Comparison of ENCODE assay signal across 8 cellular contexts in the genomic region with DNA sequence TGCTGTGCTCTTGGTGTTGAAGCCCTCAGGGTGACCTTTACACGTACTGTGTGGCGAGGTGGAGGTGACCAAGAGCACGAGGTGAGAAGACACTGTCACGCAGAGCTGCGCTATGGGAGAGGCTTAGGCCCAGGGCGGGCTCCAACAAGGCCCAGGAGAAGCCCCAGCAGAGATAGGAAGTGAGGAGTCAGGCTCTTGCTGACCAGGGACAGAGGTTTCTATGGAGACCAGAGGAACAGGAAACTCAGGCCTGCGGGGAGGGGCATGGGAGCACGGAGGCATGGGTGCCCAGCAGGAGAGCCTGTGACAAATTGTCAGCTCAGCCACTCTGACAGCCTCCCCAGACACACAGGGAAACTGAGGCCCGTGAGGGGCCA. TPM values are rescaled to one million over a fixed set of nuclear protein-coding genes. Genes with fewer than 3 reads are reported as not detected.
DNase-seq lines count a peak whose midpoint lies in the region; ATAC-seq and TF ChIP-seq lines count a peak whose summit lies in the region.

No MANE protein-coding gene starts in this region.

- peak overlapping the region; percentile 98 for H2AK5ac ChIP-seq in IMR-90 (ENCODE audit: low read depth, low read length)

- H3K56ac ChIP-seq in IMR-90 (ENCODE audit: extremely low read depth, insufficient read depth, low read length), result no peak overlapping the region

- peak overlapping the region; percentile 96 for H3K27ac Mint-ChIP-seq in stimulated activated effector memory CD8-positive, alpha-beta T cell treated with anti-CD3 and anti-CD28 coated beads, Interleukin-12 subunit alpha, Interleukin-12 subunit beta, amount 100 ng/mL, for 72 hours

- POLR2A ChIA-PET in IMR-90 (lab: Charles Lee; ENCODE audit: unreplicated experiment), result interaction anchor here (0.5 kb wide), 1 partner anchor 11 kb away, joined by 9 read pairs; no protein-coding TSS in a partner anchor

- peaks cover 53% of the 10 kb centered on the region for H3K4me1 Mint-ChIP-seq in stimulated activated effector memory CD8-positive, alpha-beta T cell treated with anti-CD3 and anti-CD28 coated beads, Interleukin-12 subunit alpha, Interleukin-12 subunit beta, amount 100 ng/mL, for 72 hours

- peak overlapping the region; percentile 10 for H2BK120ac ChIP-seq in IMR-90 (ENCODE audit: low read depth, low read length)

- no peaks in the 10 kb centered on the region for H3K27me3 ChIP-seq in IMR-90 (ENCODE audit: control insufficient read depth, insufficient read depth, low read length)

- H3K4me1 ChIP-seq in IMR-90 (ENCODE audit: control insufficient read depth, insufficient read depth, low read length), result peaks cover 37% of the 10 kb centered on the region

- DNase-seq in ACHN (peak; percentile 45), IMR-90 (peak; percentile 67), amniotic epithelial cell (ENCODE audit: low read depth) (peak; percentile 64), hypothalamus (lab: John Stamatoyannopoulos, UW) (peak in 33 of 51 donors; percentile 22 to 73 (median 51)), D341Med (ENCODE audit: low spot score) (no peak)
- DNase-seq in stimulated activated effector memory CD8-positive, alpha-beta T cell treated with anti-CD3 and anti-CD28 coated beads, Interleukin-12 subunit alpha, Interleukin-12 subunit beta, amount 100 ng/mL, for 72 hours (ENCODE audit: low spot score in 2 of 2), result no peak

- H4K5ac ChIP-seq in IMR-90 (ENCODE audit: low read depth, low read length), result peak overlapping the region; percentile 85

- H4K8ac ChIP-seq in IMR-90 (ENCODE audit: low read depth in 2 of 2, low read length in 2 of 2), result peak overlapping the region in 1 of 2 experiments; percentile 93; a peak in 2 of 4 replicates

- H3K18ac ChIP-seq in IMR-90 (ENCODE audit: low read depth, low read length), result peak overlapping the region; percentile 79

- no peak for TF ChIP-seq CTCF in IMR-90 (conservative IDR thresholded peaks at IDR 0.05; ENCODE audit: low read depth, low read length)

- H2BK5ac ChIP-seq in IMR-90 (ENCODE audit: low read depth, low read length, poor library complexity, severe bottlenecking), result peak overlapping the region; percentile 67

- CTCF ChIA-PET in IMR-90 (lab: Yijun Ruan, JAX), result no interaction called here

- 68% methylated on average over 7 of the region's 9 CpGs; no CpG with 5 or more reads in 1 of the 2 experiments for WGBS in IMR-90 (ENCODE audit: extremely low coverage in 2 of 2, insufficient read length in 1 of 2), 2 experiments

- peak overlapping the region; percentile 73 for H2AK9ac ChIP-seq in IMR-90 (replicated peaks; ENCODE audit: low read depth, low read length, poor library complexity)

- peak overlapping the region; percentile 78 for H2AFZ ChIP-seq in IMR-90 (replicated peaks; ENCODE audit: low read length, poor library complexity)

- no peaks in the 10 kb centered on the region for H3K36me3 ChIP-seq in IMR-90 (ENCODE audit: control insufficient read depth, insufficient read depth, low read length)

- TF ChIP-seq POLR2A in IMR-90 (IDR thresholded peaks at IDR 0.05; ENCODE audit: low read depth, low read length), result no peak

- H3K9ac ChIP-seq in IMR-90 (ENCODE audit: low read depth, low read length), result peak overlapping the region; percentile 49; the same call in 1 of the 2 replicates

- peak overlapping the region; percentile 80 for H3K4ac ChIP-seq in IMR-90 (ENCODE audit: low read depth, low read length)

- H4K91ac ChIP-seq in IMR-90 (ENCODE audit: insufficient read depth, low read depth, low read length), result peak overlapping the region; percentile 70; the same call in 1 of the 2 replicates

- peak overlapping the region; percentile 28; the same call in 1 of the 2 replicates for H3K23ac ChIP-seq in IMR-90 (ENCODE audit: low read depth, low read length)

- H3K9me3 Mint-ChIP-seq in stimulated activated effector memory CD8-positive, alpha-beta T cell treated with anti-CD3 and anti-CD28 coated beads, Interleukin-12 subunit alpha, Interleukin-12 subunit beta, amount 100 ng/mL, for 72 hours, result no peaks in the 10 kb centered on the region

- H3K9me1 ChIP-seq in IMR-90 (ENCODE audit: insufficient read depth, low read length), result peaks cover 5% of the 10 kb centered on the region; the same call in 1 of the 2 replicates

- intact Hi-C loops in IMR-90 (cut with micrococcal nuclease), result no loop called here

- peak overlapping the region; percentile 34; the same call in 1 of the 2 replicates for H3K14ac ChIP-seq in IMR-90 (replicated peaks; ENCODE audit: low read depth, low read length)

- no peak overlapping the region for H3K4me2 ChIP-seq in IMR-90 (ENCODE audit: low read depth, low read length)

- peak overlapping the region; percentile 80 for H3K4me3 Mint-ChIP-seq in stimulated activated effector memory CD8-positive, alpha-beta T cell treated with anti-CD3 and anti-CD28 coated beads, Interleukin-12 subunit alpha, Interleukin-12 subunit beta, amount 100 ng/mL, for 72 hours

- in situ Hi-C loops in ACHN (cut with HindIII; ENCODE audit: low pct_ligation_motif_present, low pct_unique_long_range_greater_than_20kb, low sequenced_read_pairs), result no loop called here
- in situ Hi-C loops in IMR-90 (cut with MboI; ENCODE audit: low sequenced_read_pairs), result no loop called here

- peak overlapping the region; percentile 41 for H3K27ac ChIP-seq in IMR-90 (ENCODE audit: insufficient read depth, low read length)

- no TSS peak for BruUV-seq in IMR-90 (replicated peaks; lab: Mats Ljungman, UMichigan)

- H4K20me1 ChIP-seq in IMR-90 (ENCODE audit: insufficient read depth, low read length), result peaks cover 26% of the 10 kb centered on the region

- peaks cover 34 to 61% of the 10 kb centered on the region in 2 experiments for H3K79me1 ChIP-seq in IMR-90 (ENCODE audit: low read depth in 1 of 2, low read length in 2 of 2)

- H3K4me3 ChIP-seq in IMR-90 (ENCODE audit: insufficient read depth, low read depth, low read length), result no peak overlapping the region

- ATAC-seq in IMR-90 (ENCODE audit: low read depth) (peak; percentile 36), GM21723 (IDR thresholded peaks at IDR 0.05; ENCODE audit: unreplicated experiment) (no peak), HG03196 (IDR thresholded peaks at IDR 0.05; ENCODE audit: unreplicated experiment) (no peak)
- ATAC-seq in stimulated activated effector memory CD8-positive, alpha-beta T cell treated with anti-CD3 and anti-CD28 coated beads, Interleukin-12 subunit alpha, Interleukin-12 subunit beta, amount 100 ng/mL, for 72 hours, result no peak

- peak overlapping the region; percentile 58; the same call in 1 of the 3 replicates for H2BK15ac ChIP-seq in IMR-90 (ENCODE audit: low read depth, low read length)

- peaks cover 11% of the 10 kb centered on the region for H3K36me3 Mint-ChIP-seq in stimulated activated effector memory CD8-positive, alpha-beta T cell treated with anti-CD3 and anti-CD28 coated beads, Interleukin-12 subunit alpha, Interleukin-12 subunit beta, amount 100 ng/mL, for 72 hours

- no peaks in the 10 kb centered on the region for H3K9me3 ChIP-seq in IMR-90 (ENCODE audit: control insufficient read depth, insufficient read depth, low read length)

- no peak overlapping the region for H2BK20ac ChIP-seq in IMR-90 (ENCODE audit: low read depth, low read length)

- dilution Hi-C loops in IMR-90 (cut with HindIII; ENCODE audit: low sequenced_read_pairs, unreplicated experiment), result no loop called here

- no peak for TF ChIP-seq RAD21 in IMR-90 (IDR thresholded peaks at IDR 0.05; ENCODE audit: low read length)

TF ChIP-seq in IMR-90, 13 proteins besides CTCF, POLR2A, EP300 and RAD21:
- TF ChIP-seq MXI1 (IDR thresholded peaks at IDR 0.05; ENCODE audit: borderline replicate concordance, low read depth, low read length), result peak; percentile 67; the same call in 1 of the 2 replicates
- peak; percentile 64; the same call in 1 of the 2 replicates for TF ChIP-seq MAZ (IDR thresholded peaks at IDR 0.05; ENCODE audit: borderline replicate concordance, low read depth, low read length)
- no peak for TF ChIP-seq SMC3 (IDR thresholded peaks at IDR 0.05; ENCODE audit: low read depth, low read length)

RNA-seq across cellular contexts. Expression of gene DGKZ, which starts 15.8 kb away (rescaled TPM):
- 43.0 and 46.8 TPM in 2 replicates for total RNA-seq in IMR-90 (2012; rRNA removed)
- polyA plus RNA-seq in IMR-90 (2012; rRNA removed), result 62.0 and 68.0 TPM in 2 replicates
- polyA plus RNA-seq in IMR-90 (2012; cell fraction: cytosol; rRNA removed), result 52.8 and 75.7 TPM in 2 replicates
- 126 and 364 TPM in 2 replicates for polyA plus RNA-seq in IMR-90 (2012; cell fraction: nucleus; rRNA removed; ENCODE audit: low replicate concordance)

RNA-seq across cellular contexts. Expression of gene MDK, which starts 18.4 kb away (rescaled TPM):
- 23.1 and 25.8 TPM in 2 replicates for total RNA-seq in IMR-90 (2012; rRNA removed)
- polyA plus RNA-seq in IMR-90 (2012; rRNA removed), result 377 and 389 TPM in 2 replicates
- polyA plus RNA-seq in IMR-90 (2012; cell fraction: cytosol; rRNA removed), result 720 and 780 TPM in 2 replicates
- polyA plus RNA-seq in IMR-90 (2012; cell fraction: nucleus; rRNA removed; ENCODE audit: low replicate concordance), result 135 and 153 TPM in 2 replicates

RNA-seq across cellular contexts. Expression of gene CHRM4, which starts 28.6 kb away (rescaled TPM):
- 0.18 and 0.28 TPM in 2 replicates for total RNA-seq in IMR-90 (2012; rRNA removed)
- 0.09 and 0.19 TPM in 2 replicates for polyA plus RNA-seq in IMR-90 (2012; rRNA removed)
- polyA plus RNA-seq in IMR-90 (2012; cell fraction: cytosol; rRNA removed), result 0.16 and 0.19 TPM in 2 replicates
- 0.49 and 1.0 TPM in 2 replicates for polyA plus RNA-seq in IMR-90 (2012; cell fraction: nucleus; rRNA removed; ENCODE audit: low replicate concordance)

Comparison
In these comparisons a context has a peak if more than half of its experiments do, and no peak if none do; other contexts are left out.
1. DNase-seq: peak in ACHN (single experiment), IMR-90 (single experiment), amniotic epithelial cell (single experiment) and hypothalamus (33 of 51); none in stimulated activated effector memory CD8-positive, alpha-beta T cell treated with anti-CD3 and anti-CD28 coated beads, Interleukin-12 subunit alpha, Interleukin-12 subunit beta, amount 100 ng/mL, for 72 hours (0 of 2) and D341Med (single experiment).